Comparison of ENCODE assay signal across 25 cellular contexts in genomic region chr1:177077734-177078489, GRCh38.
DNase-seq lines count a peak whose midpoint lies in the region; ATAC-seq, FAIRE-seq and TF ChIP-seq lines count a peak whose summit lies in the region.
"Had no signal": no experiment of that assay in that cellular context is flagged by ENCODE, and none has a peak within 500 bp of the region (broad histone marks: within the 10 kb centered on the region; RNA-seq: fewer than 3 reads in every experiment).

No MANE protein-coding gene starts in this region.

- no peaks in the 10 kb centered on the region for H3K27me3 ChIP-seq in colonic mucosa
- H3K27me3 ChIP-seq: ascending aorta, stomach, transverse colon had no signal

- H3K27ac ChIP-seq in colonic mucosa, result no peak overlapping the region
- H3K27ac ChIP-seq: ascending aorta, coronary artery, stomach, transverse colon had no signal

- intact Hi-C loops in colonic mucosa (cut with DNase I), result no loop called here

- ATAC-seq in HG03521 (IDR thresholded peaks at IDR 0.05; ENCODE audit: unreplicated experiment), result no peak
- ATAC-seq: activated naive CD4-positive, alpha-beta T cell treated with anti-CD3 and anti-CD28 coated beads, Interleukin-2, amount 50 U/mL, for 72 hours; GM23338 had no signal

- no peak overlapping the region for H3K4me3 ChIP-seq in fibroblast of mammary gland (ENCODE audit: control insufficient read depth, low read depth, low read length)
- H3K4me3 ChIP-seq in colonic mucosa, result no peak overlapping the region
- H3K4me3 ChIP-seq: ascending aorta, coronary artery, GM23338, lung, stomach, transverse colon had no signal

- H3K4me1 ChIP-seq in colonic mucosa, result no peaks in the 10 kb centered on the region
- H3K4me1 ChIP-seq: ascending aorta, transverse colon had no signal

- FAIRE-seq in RCC 7860 (lab: Jason Lieb, UNC) (peak; percentile 36), D721Med (lab: Jason Lieb, UNC) (no peak)
- FAIRE-seq: endometrium, GM12891, GM19239 had no signal

- H3K9ac ChIP-seq in colonic mucosa (ENCODE audit: low read depth in 2 of 2, low read length in 2 of 2), result no peak overlapping the region

- H3K9me3 ChIP-seq in colonic mucosa, result no peaks in the 10 kb centered on the region
- H3K9me3 ChIP-seq: ascending aorta, stomach, transverse colon had no signal

- DNase-seq in AG20443 (ENCODE audit: low spot score) (peak; percentile 9), GM04504 (ENCODE audit: low read depth) (peak; percentile 12), RCC 7860 (ENCODE audit: low spot score) (peak; percentile 60), fibroblast of mammary gland (ENCODE audit: low read depth) (peak; percentile 10), colonic mucosa (no peak), D721Med (ENCODE audit: insufficient read length, low spot score) (no peak), T-helper 2 cell (no peak)
- DNase-seq: activated CD4-positive, alpha-beta T cell treated with anti-CD3 and anti-CD28 coated beads for 4 hours; GF-D8; KBM-7; MV-4-11; NCI-H187 treated with DMSO at 0.1 percent for 48 hours; NCI-H446; stimulated activated CD4-positive, alpha-beta T cell treated with anti-CD3 and anti-CD28 coated beads, Interleukin-4, amount 100 ng/mL, for 24 hours; stomach; transverse colon had no signal

- TF ChIP-seq CTCF in fibroblast of mammary gland (conservative IDR thresholded peaks at IDR 0.05; ENCODE audit: control insufficient read depth, insufficient read depth, low read depth, low read length) (no peak), colonic mucosa (IDR thresholded peaks at IDR 0.05) (no peak), D721Med (IDR thresholded peaks at IDR 0.05; ENCODE audit: insufficient read depth, missing control alignments) (no peak)

- no peaks in the 10 kb centered on the region for H3K36me3 ChIP-seq in colonic mucosa
- H3K36me3 ChIP-seq: ascending aorta, stomach, transverse colon had no signal

Comparison
In these comparisons a context has a peak if more than half of its experiments do, and no peak if none do; other contexts are left out.
1. DNase-seq: peak in AG20443 (single experiment), GM04504 (single experiment), RCC 7860 (single experiment) and fibroblast of mammary gland (single experiment); none in colonic mucosa (single experiment), D721Med (single experiment) and T-helper 2 cell (0 of 5).